Comparison of ENCODE assay signal across 12 cellular contexts in genomic region chr16:67661864-67662652, GRCh38. TPM values are rescaled to one million over a fixed set of nuclear protein-coding genes. Genes with fewer than 3 reads are reported as not detected.
A peak's percentile ranks its signal among the peaks of the same experiment; 100 is the strongest.
DNase-seq lines count a peak whose midpoint lies in the region; ATAC-seq and TF ChIP-seq lines count a peak whose summit lies in the region.
"Had no signal": no experiment of that assay in that cellular context is flagged by ENCODE, and none has a peak within 500 bp of the region (broad histone marks: within the 10 kb centered on the region; RNA-seq: fewer than 3 reads in every experiment).

No MANE protein-coding gene starts in this region.

- ATAC-seq in Right ventricle myocardium superior (ENCODE audit: poor library complexity): no peak
- ATAC-seq in left cardiac atrium: no peak
- ATAC-seq in WTC11: no peak
- ATAC-seq in stimulated activated memory B cell treated with anti-CD40 and anti-IgM and Interleukin-4, amounts not matched to agents 10 μg/mL and 1 μg/mL and 100 μg/mL, for 72 hours: no peak
- ATAC-seq: lower lobe of right lung, sciatic nerve had no signal

- DNase-seq in Right ventricle myocardium superior (peak; percentile 39), left cardiac atrium (no peak), WTC11 (ENCODE audit: low spot score) (no peak), NCI-H82 (lab: John Stamatoyannopoulos, UW) (no peak), GF-D8 (lab: John Stamatoyannopoulos, UW) (no peak), NCI-H1417 (lab: John Stamatoyannopoulos, UW) (no peak)
- DNase-seq: lower lobe of right lung, NCI-H345 had no signal

- H3K9me3 Mint-ChIP-seq in WTC11: no peaks in the 10 kb centered on the region
- no peaks in the 10 kb centered on the region for H3K9me3 Mint-ChIP-seq in stimulated activated memory B cell treated with anti-CD40 and anti-IgM and Interleukin-4, amounts not matched to agents 10 μg/mL and 1 μg/mL and 100 μg/mL, for 72 hours

- peaks cover 23% of the 10 kb centered on the region for H3K4me1 Mint-ChIP-seq in WTC11
- H3K4me1 Mint-ChIP-seq in stimulated activated memory B cell treated with anti-CD40 and anti-IgM and Interleukin-4, amounts not matched to agents 10 μg/mL and 1 μg/mL and 100 μg/mL, for 72 hours: peaks cover 55% of the 10 kb centered on the region

- H3K27ac Mint-ChIP-seq in WTC11: no peak overlapping the region
- peak overlapping the region; percentile 90 for H3K27ac Mint-ChIP-seq in stimulated activated memory B cell treated with anti-CD40 and anti-IgM and Interleukin-4, amounts not matched to agents 10 μg/mL and 1 μg/mL and 100 μg/mL, for 72 hours

- peak overlapping the region; percentile 91 for H3K4me3 Mint-ChIP-seq in WTC11
- H3K4me3 Mint-ChIP-seq in stimulated activated memory B cell treated with anti-CD40 and anti-IgM and Interleukin-4, amounts not matched to agents 10 μg/mL and 1 μg/mL and 100 μg/mL, for 72 hours: peak overlapping the region; percentile 85

- POLR2A ChIA-PET in WTC11 (lab: Charles Lee): interaction anchor here (1.3 to 2.5 kb wide), 2 partner anchors 14 to 99 kb away, joined by 3 to 9 read pairs; no protein-coding TSS in a partner anchor

- TF ChIP-seq CTCF in WTC11 (IDR thresholded peaks at IDR 0.05): no peak

- intact Hi-C loops in Right ventricle myocardium superior (cut with DNase I): loop anchor here (5.0 kb wide), 1 partner anchor 100 kb away; the partner anchor contains the start of gene CTCF
- intact Hi-C loops in left cardiac atrium (cut with DNase I): loop anchor here in 1 of 2 donors (10.0 kb wide), 1 partner anchor 137 kb away; the partner anchor contains the start of gene RIPOR1

- peaks cover 4% of the 10 kb centered on the region for H3K27me3 Mint-ChIP-seq in WTC11 (ENCODE audit: low read depth)
- H3K27me3 Mint-ChIP-seq in stimulated activated memory B cell treated with anti-CD40 and anti-IgM and Interleukin-4, amounts not matched to agents 10 μg/mL and 1 μg/mL and 100 μg/mL, for 72 hours: no peaks in the 10 kb centered on the region

- H3K4me3 ChIP-seq in iPS-11a (ENCODE audit: low read depth, low read length): peak overlapping the region; percentile 67

- no peaks in the 10 kb centered on the region for H3K36me3 Mint-ChIP-seq in WTC11
- peaks cover 16% of the 10 kb centered on the region for H3K36me3 Mint-ChIP-seq in stimulated activated memory B cell treated with anti-CD40 and anti-IgM and Interleukin-4, amounts not matched to agents 10 μg/mL and 1 μg/mL and 100 μg/mL, for 72 hours

- CTCF ChIA-PET in WTC11 (lab: Charles Lee): interaction anchor here (1.2 to 10.3 kb wide), 12 partner anchors 10 to 171 kb away, joined by 4 to 137 read pairs (median 17); partner anchors contain the start of genes CARMIL2, GFOD2, RANBP10 and TSNAXIP1

TF ChIP-seq in WTC11, 78 proteins besides CTCF, POLR2A, EP300 and RAD21:
- TF ChIP-seq JAZF1 (CRISPR knock-in tag; IDR thresholded peaks at IDR 0.05) (no peak), TEAD4 (CRISPR knock-in tag; IDR thresholded peaks at IDR 0.05) (no peak), USF1 (CRISPR knock-in tag; IDR thresholded peaks at IDR 0.05) (no peak), ZNF423 (CRISPR knock-in tag; IDR thresholded peaks at IDR 0.05) (no peak), ZSCAN18 (CRISPR knock-in tag; IDR thresholded peaks at IDR 0.05) (no peak), TEAD1 (CRISPR knock-in tag; IDR thresholded peaks at IDR 0.05) (no peak), MAX (CRISPR knock-in tag; IDR thresholded peaks at IDR 0.05) (no peak), EMX1 (CRISPR knock-in tag; IDR thresholded peaks at IDR 0.05) (no peak), FOXP4 (CRISPR knock-in tag; IDR thresholded peaks at IDR 0.05) (no peak), ATF2 (CRISPR knock-in tag; IDR thresholded peaks at IDR 0.05; ENCODE audit: borderline replicate concordance, low read depth) (no peak)

RNA-seq across cellular contexts. Expression of gene PARD6A, which starts 1.3 kb away (rescaled TPM):
- total RNA-seq in Right ventricle myocardium superior (3.2 TPM), left cardiac atrium (1 to 10 TPM; 2.5 to 4.8 TPM), WTC11 (2021) (17.1 to 18.5 TPM (median 17.4 TPM) in 3 replicates)
- total RNA-seq: H4 had no signal

RNA-seq across cellular contexts. Expression of gene ACD, which starts 2.0 kb away (rescaled TPM):
- total RNA-seq in Right ventricle myocardium superior: 7.1 TPM
- total RNA-seq in left cardiac atrium: 10 to 100 TPM in 1 of 2 donors, 1 to 10 TPM in 1; 9.0 to 10.2 TPM
- 38.1 to 41.3 TPM (median 40.7 TPM) in 3 replicates for total RNA-seq in WTC11 (2021)

RNA-seq across cellular contexts. Expression of gene ENKD1, which starts 4.5 kb away (rescaled TPM):
- 8.8 TPM for total RNA-seq in Right ventricle myocardium superior
- total RNA-seq in left cardiac atrium: 1 to 10 TPM; 7.6 to 9.6 TPM
- total RNA-seq in WTC11 (2021): 10.3 to 11.9 TPM (median 11.7 TPM) in 3 replicates

RNA-seq across cellular contexts. Expression of gene C16orf86, which starts 4.6 kb away (rescaled TPM):
- total RNA-seq in Right ventricle myocardium superior: 4.3 TPM
- total RNA-seq in left cardiac atrium: 1 to 10 TPM; 3.5 to 3.7 TPM
- total RNA-seq in WTC11 (2021): 4.1 to 5.4 TPM (median 4.9 TPM) in 3 replicates
- total RNA-seq: H4 had no signal

RNA-seq across cellular contexts. Expression of gene CARMIL2, which starts 17.1 kb away (rescaled TPM):
- total RNA-seq in Right ventricle myocardium superior (0.05 TPM), left cardiac atrium (1 to 10 TPM; 1.1 to 1.2 TPM), WTC11 (2021) (33.3 to 42.3 TPM (median 38.3 TPM) in 3 replicates)
